ENCODE assay signal across 16 cellular contexts in genomic region chr12:25994252-25994651, GRCh38. TPM values are rescaled to one million over a fixed set of nuclear protein-coding genes. Genes with fewer than 3 reads are reported as not detected.
DNase-seq lines count a peak whose midpoint lies in the region; ATAC-seq and TF ChIP-seq lines count a peak whose summit lies in the region.
"Had no signal": no experiment of that assay in that cellular context is flagged by ENCODE, and none has a peak within 500 bp of the region (broad histone marks: within the 10 kb centered on the region; RNA-seq: fewer than 3 reads in every experiment).

No MANE protein-coding gene starts in this region.

- no peak overlapping the region for H3K14ac ChIP-seq in IMR-90 (replicated peaks; ENCODE audit: low read depth, low read length)
- no peak overlapping the region for H3K14ac ChIP-seq in neuronal stem cell (ENCODE audit: low read length)

- in situ Hi-C loops in IMR-90 (cut with MboI; ENCODE audit: low sequenced_read_pairs) = no loop called here

- TF ChIP-seq CTCF in IMR-90 (conservative IDR thresholded peaks at IDR 0.05; ENCODE audit: low read depth, low read length) (no peak), coronary artery (IDR thresholded peaks at IDR 0.05) (no peak)

- no peak overlapping the region; the same call in 1 of the 2 replicates for H3K4me3 ChIP-seq in IMR-90 (ENCODE audit: insufficient read depth, low read depth, low read length)
- H3K4me3 ChIP-seq in coronary artery = no peak overlapping the region
- no peak overlapping the region for H3K4me3 ChIP-seq in neuronal stem cell (ENCODE audit: low read length in 2 of 2)

- H4K8ac ChIP-seq in IMR-90 (ENCODE audit: low read depth in 2 of 2, low read length in 2 of 2) = no peak overlapping the region
- H4K8ac ChIP-seq in neuronal stem cell (ENCODE audit: low read depth, low read length) = no peak overlapping the region

- intact Hi-C loops in IMR-90 (cut with micrococcal nuclease) = no loop called here

- peaks cover 36% of the 10 kb centered on the region for H4K20me1 ChIP-seq in IMR-90 (ENCODE audit: insufficient read depth, low read length)

- TF ChIP-seq POLR2A in IMR-90 (IDR thresholded peaks at IDR 0.05; ENCODE audit: low read depth, low read length) = no peak

- peak overlapping the region; percentile 14; the same call in 1 of the 2 replicates for H3K4ac ChIP-seq in IMR-90 (ENCODE audit: low read depth, low read length)
- no peak overlapping the region for H3K4ac ChIP-seq in neuronal stem cell (ENCODE audit: low read length)

- H2BK20ac ChIP-seq in IMR-90 (ENCODE audit: low read depth, low read length) = no peak overlapping the region

- CTCF ChIA-PET in IMR-90 (lab: Yijun Ruan, JAX) = no interaction called here

- H4K91ac ChIP-seq in IMR-90 (ENCODE audit: insufficient read depth, low read depth, low read length) (no peak overlapping the region), neuronal stem cell (ENCODE audit: low read depth, low read length, poor library complexity) (no peak overlapping the region)

- H3K23ac ChIP-seq in IMR-90 (ENCODE audit: low read depth, low read length) = peak overlapping the region; percentile 57; the same call in 1 of the 2 replicates
- no peak overlapping the region for H3K23ac ChIP-seq in neuronal stem cell (ENCODE audit: low read depth, low read length, poor library complexity)

- dilution Hi-C loops in IMR-90 (cut with HindIII; ENCODE audit: low sequenced_read_pairs, unreplicated experiment) = no loop called here

- H3K9me3 ChIP-seq in IMR-90 (ENCODE audit: control insufficient read depth, insufficient read depth, low read length) = no peaks in the 10 kb centered on the region
- no peaks in the 10 kb centered on the region for H3K9me3 ChIP-seq in neuronal stem cell (replicated peaks in 1 of 2; ENCODE audit: control insufficient read depth in 2 of 2, insufficient read depth in 1 of 2, low read depth in 1 of 2, low read length in 2 of 2)

- no peak overlapping the region for H2AK5ac ChIP-seq in IMR-90 (ENCODE audit: low read depth, low read length)
- no peak overlapping the region for H2AK5ac ChIP-seq in neuronal stem cell (ENCODE audit: low read depth, low read length)

- peaks cover 17 to 69% of the 10 kb centered on the region in 2 experiments for H3K79me1 ChIP-seq in IMR-90 (ENCODE audit: low read depth in 1 of 2, low read length in 2 of 2)
- no peaks in the 10 kb centered on the region for H3K79me1 ChIP-seq in neuronal stem cell (ENCODE audit: low read depth, low read length)

- H3K56ac ChIP-seq in IMR-90 (ENCODE audit: extremely low read depth, insufficient read depth, low read length) = no peak overlapping the region

- H4K5ac ChIP-seq in IMR-90 (ENCODE audit: low read depth, low read length) = peak overlapping the region; percentile 83; the same call in 1 of the 2 replicates

- no TSS peak for BruUV-seq in IMR-90 (replicated peaks; lab: Mats Ljungman, UMichigan)

- H2BK15ac ChIP-seq in IMR-90 (ENCODE audit: low read depth, low read length) (no peak overlapping the region), neuronal stem cell (ENCODE audit: low read length) (no peak overlapping the region)

- DNase-seq in AG08396 (ENCODE audit: low spot score) (peak; percentile 33), IMR-90 (peak; percentile 96), coronary artery (ENCODE audit: low spot score) (no peak), neuronal stem cell (ENCODE audit: low spot score) (no peak), T-helper 9 cell (no peak), epidermal melanocyte (ENCODE audit: insufficient read length, low spot score) (no peak), NCI-H1436 (lab: John Stamatoyannopoulos, UW) (no peak)
- DNase-seq: activated CD4-positive, CD25-positive, alpha-beta regulatory T cell treated with anti-CD3 and anti-CD28 coated beads, Interleukin-2, amount 50 U/mL, for 72 hours; CD4-positive, CD25-positive, alpha-beta regulatory T cell; effector CD8-positive, alpha-beta T cell; MV-4-11; NCI-H510A treated with DMSO at 0.1 percent for 48 hours; SIG-M5; stimulated activated CD4-positive, alpha-beta T cell treated with anti-CD3 and anti-CD28 coated beads, Interleukin-15, amount 100 ng/mL, for 24 hours had no signal

- no peak overlapping the region for H2BK12ac ChIP-seq in neuronal stem cell (ENCODE audit: low read length)

- H3K4me2 ChIP-seq in IMR-90 (ENCODE audit: low read depth, low read length) (peak overlapping the region; percentile 92; the same call in 1 of the 2 replicates), neuronal stem cell (ENCODE audit: insufficient read depth, low read length, poor library complexity, severe bottlenecking) (no peak overlapping the region)

- H2BK120ac ChIP-seq in IMR-90 (ENCODE audit: low read depth, low read length) = peak overlapping the region; percentile 28; the same call in 1 of the 2 replicates
- no peak overlapping the region for H2BK120ac ChIP-seq in neuronal stem cell (ENCODE audit: low read depth, low read length)

- H3K27me3 ChIP-seq in IMR-90 (ENCODE audit: control insufficient read depth, insufficient read depth, low read length) (no peaks in the 10 kb centered on the region), neuronal stem cell (ENCODE audit: control insufficient read depth in 3 of 3, insufficient read depth in 3 of 3, low read depth in 1 of 3, low read length in 3 of 3) (no peaks in the 10 kb centered on the region)

- no peak overlapping the region for H2AFZ ChIP-seq in IMR-90 (replicated peaks; ENCODE audit: low read length, poor library complexity)
- no peak overlapping the region for H2AFZ ChIP-seq in neuronal stem cell (ENCODE audit: low read length)

- H3K9ac ChIP-seq in IMR-90 (ENCODE audit: low read depth, low read length) = no peak overlapping the region; the same call in 1 of the 2 replicates
- no peak overlapping the region for H3K9ac ChIP-seq in neuronal stem cell (ENCODE audit: low read depth, low read length, poor library complexity)

- H3K18ac ChIP-seq in IMR-90 (ENCODE audit: low read depth, low read length) = peak overlapping the region; percentile 99; the same call in 1 of the 2 replicates
- H3K18ac ChIP-seq in neuronal stem cell (ENCODE audit: low read length) = no peak overlapping the region

- peaks cover 18% of the 10 kb centered on the region for H3K4me1 ChIP-seq in IMR-90 (ENCODE audit: control insufficient read depth, insufficient read depth, low read length)
- peaks cover 22 to 38% of the 10 kb centered on the region in 2 donors for H3K4me1 ChIP-seq in neuronal stem cell (ENCODE audit: control insufficient read depth in 2 of 2, insufficient read depth in 1 of 2, low read depth in 1 of 2, low read length in 2 of 2)

- no peak overlapping the region for H2AK9ac ChIP-seq in IMR-90 (replicated peaks; ENCODE audit: low read depth, low read length, poor library complexity)

- ATAC-seq in IMR-90 (ENCODE audit: low read depth) = peak; percentile 79
- no peak for ATAC-seq in HG03571 (IDR thresholded peaks at IDR 0.05; ENCODE audit: unreplicated experiment)
- ATAC-seq: HCT116 had no signal

- H3K36me3 ChIP-seq in IMR-90 (ENCODE audit: control insufficient read depth, insufficient read depth, low read length) = no peaks in the 10 kb centered on the region; the same call in 1 of the 2 replicates
- no peaks in the 10 kb centered on the region for H3K36me3 ChIP-seq in neuronal stem cell (replicated peaks in 1 of 2; ENCODE audit: control insufficient read depth in 2 of 2, insufficient read depth in 2 of 2, low read length in 2 of 2)

- POLR2A ChIA-PET in IMR-90 (lab: Charles Lee; ENCODE audit: unreplicated experiment) = no interaction called here

- peaks cover 14% of the 10 kb centered on the region for H3K9me1 ChIP-seq in IMR-90 (ENCODE audit: insufficient read depth, low read length)

- no CpG with 5 or more reads among the region's 2 CpGs for WGBS in IMR-90 (ENCODE audit: extremely low coverage in 2 of 2, insufficient read length in 1 of 2), 2 experiments
- no CpG with 5 or more reads among the region's 2 CpGs for WGBS in neuronal stem cell (ENCODE audit: extremely low coverage in 2 of 2, insufficient read length in 2 of 2, insufficient replicate concordance in 1 of 2), 2 donors

- TF ChIP-seq RAD21 in IMR-90 (IDR thresholded peaks at IDR 0.05; ENCODE audit: low read length) = no peak

- H2BK5ac ChIP-seq in IMR-90 (ENCODE audit: low read depth, low read length, poor library complexity, severe bottlenecking) (peak overlapping the region; percentile 94), neuronal stem cell (ENCODE audit: low read length) (no peak overlapping the region)

- H3K27ac ChIP-seq in IMR-90 (ENCODE audit: insufficient read depth, low read length) (peak overlapping the region; percentile 2; the same call in 1 of the 2 replicates), coronary artery (peak overlapping the region; percentile 44 to 69), neuronal stem cell (replicated peaks; ENCODE audit: low read length) (peak overlapping the region; percentile 49)

TF ChIP-seq in IMR-90, 13 proteins besides CTCF, POLR2A, EP300 and RAD21 (continues in another document):
- TF ChIP-seq CHD1 (IDR thresholded peaks at IDR 0.05; ENCODE audit: low read depth, low read length) (no peak), USF2 (IDR thresholded peaks at IDR 0.05; ENCODE audit: low read depth, low read length) (no peak), FOS (IDR thresholded peaks at IDR 0.05; ENCODE audit: low read depth, low read length) (peak; percentile 16; the same call in 1 of the 2 replicates), ELK1 (IDR thresholded peaks at IDR 0.05; ENCODE audit: borderline replicate concordance, low read depth, low read length) (no peak), MAFK (IDR thresholded peaks at IDR 0.05; ENCODE audit: low read depth, low read length) (no peak), SMC3 (IDR thresholded peaks at IDR 0.05; ENCODE audit: low read depth, low read length) (no peak)

RNA-seq across cellular contexts. Expression of gene RASSF8, which starts 35.8 kb away (rescaled TPM):
- total RNA-seq in IMR-90 (2012; rRNA removed) = 50.5 and 50.8 TPM in 2 replicates
- polyA plus RNA-seq in IMR-90 (2012; rRNA removed) = 10.8 and 11.1 TPM in 2 replicates
- polyA plus RNA-seq in IMR-90 (2012; cell fraction: cytosol; rRNA removed) = 3.9 and 4.3 TPM in 2 replicates
- 2.1 and 10.1 TPM in 2 replicates for polyA plus RNA-seq in IMR-90 (2012; cell fraction: nucleus; rRNA removed; ENCODE audit: low replicate concordance)
- polyA plus RNA-seq in neuronal stem cell (2013, experiment 1 of 2) = 36.0 TPM
- 35.9 TPM for polyA plus RNA-seq in neuronal stem cell (2013, experiment 2 of 2)
- polyA plus RNA-seq: CD4-positive, CD25-positive, alpha-beta regulatory T cell had no signal

Comparison
In these comparisons a context has a peak if more than half of its experiments do, and no peak if none do; other contexts are left out.
1. DNase-seq: peak in AG08396 (single experiment) and IMR-90 (single experiment); none in coronary artery (single experiment), neuronal stem cell (single experiment), T-helper 9 cell (single experiment), epidermal melanocyte (single experiment) and NCI-H1436 (single experiment).
2. H3K27ac ChIP-seq: peak in every context shown above with its lines; median percentile 56 in coronary artery; 49 in neuronal stem cell; 2 in IMR-90.